ENCODE assay signal across 1 cellular context in genomic region chr3:35500641-35501353, GRCh38.
TF ChIP-seq lines count a peak whose summit lies in the region.

No MANE protein-coding gene starts in this region.

TF ChIP-seq in HepG2, 621 proteins besides CTCF, POLR2A, EP300 and RAD21 (continued from another document):
- no peak for TF ChIP-seq ZNF710 (CRISPR knock-in tag; IDR thresholded peaks at IDR 0.05; ENCODE audit: borderline replicate concordance)
TF ChIP-seq in HepG2: peak in this region for 0.
